Comparison of ENCODE assay signal across 12 cellular contexts in genomic region chr20:3003416-3003815, GRCh38. TPM values are rescaled to one million over a fixed set of nuclear protein-coding genes. Genes with fewer than 3 reads are reported as not detected.
"Had no signal": no experiment of that assay in that cellular context is flagged by ENCODE, and none has a peak within 500 bp of the region (broad histone marks: within the 10 kb centered on the region; RNA-seq: fewer than 3 reads in every experiment).

No MANE protein-coding gene starts in this region.

- FAIRE-seq: H1, H54 had no signal

- H3K4me3 Mint-ChIP-seq: GM23338, H9, HFFc6 had no signal

- ATAC-seq: GM23338, HCT116 had no signal

- H3K27ac Mint-ChIP-seq: GM23338, HFFc6 had no signal

- H3K9me3 ChIP-seq: HAP-1 had no signal

- H3K9ac ChIP-seq: GM23248 had no signal

- H2AFZ ChIP-seq: GM23248, GM23338 had no signal

- H3K4me3 ChIP-seq: GM23248, GM23338, HAP-1 had no signal

- H3K4me1 ChIP-seq: HAP-1 had no signal

- H3K9me3 Mint-ChIP-seq: GM23338, H9, HFFc6 had no signal

- H3K4me2 ChIP-seq: GM23338 had no signal

- DNase-seq: GM23248, GOT3, H7, H9, HCEC 1CT, HFFc6 had no signal

- H3K27ac ChIP-seq: GM23248 had no signal

RNA-seq across cellular contexts. Expression of gene GNRH2, which starts 40.0 kb away (rescaled TPM):
- total RNA-seq: GM23248, GM23338, H4, H7 had no signal
- polyA plus RNA-seq: GM23248, GM23338 had no signal
